Comparison of ENCODE assay signal across 9 cellular contexts in the genomic region with DNA sequence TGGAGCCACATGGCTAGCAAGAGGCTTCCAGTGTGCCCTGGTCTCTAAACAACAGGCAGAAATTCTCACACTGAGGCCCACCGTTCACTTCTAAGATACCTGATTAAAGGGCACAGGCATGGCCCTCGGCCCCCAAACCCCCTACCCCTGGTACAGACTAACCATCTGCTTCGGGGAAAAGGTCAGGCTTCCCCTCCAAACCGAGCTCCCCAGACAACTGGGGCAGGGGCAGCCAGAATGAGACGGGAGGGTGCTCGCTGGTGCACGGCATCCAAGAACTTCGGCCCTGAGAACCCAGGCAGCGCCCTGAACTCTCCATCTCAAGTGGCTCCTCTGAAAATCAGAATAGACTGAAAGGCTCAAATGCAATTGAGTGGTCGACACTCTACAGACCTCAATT. TPM values are rescaled to one million over a fixed set of nuclear protein-coding genes. Genes with fewer than 3 reads are reported as not detected.
DNase-seq lines count a peak whose midpoint lies in the region; ATAC-seq and TF ChIP-seq lines count a peak whose summit lies in the region.
"Had no signal": no experiment of that assay in that cellular context is flagged by ENCODE, and none has a peak within 500 bp of the region (broad histone marks: within the 10 kb centered on the region; RNA-seq: fewer than 3 reads in every experiment).

No MANE protein-coding gene starts in this region.

- peaks cover 60 to 94% of the 10 kb centered on the region in 2 donors for H3K4me1 Mint-ChIP-seq in stimulated activated naive B cell treated with anti-CD40 and anti-IgM and Interleukin-4, amounts not matched to agents 10 μg/mL and 1 μg/mL and 100 μg/mL, for 72 hours

- H3K4me3 Mint-ChIP-seq in stimulated activated naive B cell treated with anti-CD40 and anti-IgM and Interleukin-4, amounts not matched to agents 10 μg/mL and 1 μg/mL and 100 μg/mL, for 72 hours, result peak overlapping the region; percentile 95 to 98

- no peaks in the 10 kb centered on the region for H3K36me3 ChIP-seq in colonic mucosa

- peaks cover 35 to 54% of the 10 kb centered on the region in 2 donors for H3K36me3 Mint-ChIP-seq in stimulated activated naive B cell treated with anti-CD40 and anti-IgM and Interleukin-4, amounts not matched to agents 10 μg/mL and 1 μg/mL and 100 μg/mL, for 72 hours

- TF ChIP-seq CTCF in NB4 (IDR thresholded peaks at IDR 0.05; ENCODE audit: low read depth, low read length) (no peak), colonic mucosa (IDR thresholded peaks at IDR 0.05) (no peak)

- DNase-seq in DMS79 treated with DMSO at 0.1 percent for 48 hours (lab: John Stamatoyannopoulos, UW), result peak; percentile 34
- no peak for DNase-seq in DMS79 (lab: John Stamatoyannopoulos, UW)
- DNase-seq in NB4 (ENCODE audit: low read depth), result no peak
- DNase-seq in colonic mucosa, result no peak
- DNase-seq in stimulated activated naive B cell treated with anti-CD40 and anti-IgM and Interleukin-4, amounts not matched to agents 10 μg/mL and 1 μg/mL and 100 μg/mL, for 72 hours, result no peak
- DNase-seq in NCI-H1048 (lab: John Stamatoyannopoulos, UW), result no peak
- no peak for DNase-seq in cerebellum (ENCODE audit: low spot score)
- DNase-seq: GM23248 had no signal

- peak overlapping the region; percentile 30 for H3K27ac ChIP-seq in colonic mucosa
- H3K27ac ChIP-seq: GM23248 had no signal

- intact Hi-C loops in colonic mucosa (cut with DNase I), result no loop called here

- peak overlapping the region; percentile 88 for H3K4me3 ChIP-seq in NB4 (ENCODE audit: low read depth, low read length)
- H3K4me3 ChIP-seq in colonic mucosa, result no peak overlapping the region
- H3K4me3 ChIP-seq: GM23248 had no signal

- TF ChIP-seq POLR2A in NB4 (IDR thresholded peaks at IDR 0.05; ENCODE audit: extremely low read depth, insufficient read length), result no peak

- no peak for ATAC-seq in stimulated activated naive B cell treated with anti-CD40 and anti-IgM and Interleukin-4, amounts not matched to agents 10 μg/mL and 1 μg/mL and 100 μg/mL, for 72 hours (replicated peaks)
- ATAC-seq in GM18502 (IDR thresholded peaks at IDR 0.05; ENCODE audit: poor library complexity, unreplicated experiment), result no peak

- H3K27ac Mint-ChIP-seq in stimulated activated naive B cell treated with anti-CD40 and anti-IgM and Interleukin-4, amounts not matched to agents 10 μg/mL and 1 μg/mL and 100 μg/mL, for 72 hours, result peak overlapping the region; percentile 96

- H3K9me3 Mint-ChIP-seq in stimulated activated naive B cell treated with anti-CD40 and anti-IgM and Interleukin-4, amounts not matched to agents 10 μg/mL and 1 μg/mL and 100 μg/mL, for 72 hours, result no peaks in the 10 kb centered on the region

- no peak overlapping the region for H3K9ac ChIP-seq in colonic mucosa (ENCODE audit: low read depth in 2 of 2, low read length in 2 of 2)
- H3K9ac ChIP-seq: GM23248 had no signal

- peaks cover 20% of the 10 kb centered on the region for H3K4me1 ChIP-seq in colonic mucosa

- no peaks in the 10 kb centered on the region for H3K27me3 Mint-ChIP-seq in stimulated activated naive B cell treated with anti-CD40 and anti-IgM and Interleukin-4, amounts not matched to agents 10 μg/mL and 1 μg/mL and 100 μg/mL, for 72 hours

- no peaks in the 10 kb centered on the region for H3K27me3 ChIP-seq in colonic mucosa

- no peaks in the 10 kb centered on the region for H3K9me3 ChIP-seq in colonic mucosa

RNA-seq across cellular contexts. Expression of a gene that starts 5.6 kb away (rescaled TPM):
- total RNA-seq in colonic mucosa (10 to 100 TPM; 65.1 to 97.2 TPM), cerebellum (15.4 TPM)

RNA-seq across cellular contexts. Expression of a gene that starts 24.7 kb away (rescaled TPM):
- 1 to 10 TPM; 2.1 to 5.3 TPM for total RNA-seq in colonic mucosa
- total RNA-seq in cerebellum, result 3.1 TPM

RNA-seq across cellular contexts. Expression of a gene that starts 26.6 kb away (rescaled TPM):
- total RNA-seq in colonic mucosa, result 10 to 100 TPM; 29.0 to 82.3 TPM
- 12.5 TPM for total RNA-seq in cerebellum

RNA-seq across cellular contexts. Expression of a gene that starts 30.5 kb away (rescaled TPM):
- total RNA-seq in colonic mucosa (1 to 10 TPM in 1 of 2 donors, under 1 TPM in 1; 0.59 to 2.3 TPM), cerebellum (69.8 TPM)

RNA-seq across cellular contexts. Expression of a gene that starts 44.0 kb away (rescaled TPM):
- total RNA-seq in colonic mucosa (100 to 1,000 TPM in 1 of 2 donors, 10 to 100 TPM in 1; 76.3 to 131 TPM), cerebellum (0.73 TPM)
